20 cellular contexts compared by ENCODE assay signal in the genomic region with DNA sequence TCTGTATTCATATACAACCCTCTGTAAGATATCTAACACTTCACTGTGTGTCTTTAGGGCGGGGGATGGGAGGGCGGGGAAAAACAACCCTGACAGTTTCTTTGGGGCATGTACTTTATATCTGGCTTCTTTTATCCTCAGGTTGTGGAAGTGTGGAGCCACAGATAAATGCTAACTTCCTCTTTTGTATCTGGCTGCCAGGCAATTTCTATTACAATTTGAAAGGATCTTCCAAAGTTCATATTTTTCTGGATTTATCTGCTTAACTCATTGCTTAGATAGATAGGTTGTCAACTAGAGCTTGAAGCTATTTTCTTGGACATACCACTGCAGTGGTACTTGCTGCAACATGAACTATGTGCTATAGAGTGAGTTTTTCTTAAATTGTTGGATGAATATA.
"Had no signal": no experiment of that assay in that cellular context is flagged by ENCODE, and none has a peak within 500 bp of the region (broad histone marks: within the 10 kb centered on the region; RNA-seq: fewer than 3 reads in every experiment).

No MANE protein-coding gene starts in this region.

- DNase-seq: activated CD4-positive, alpha-beta memory T cell treated with anti-CD3 and anti-CD28 coated beads, Interleukin-2, amount 10 ng/mL, durations not matched to agents 7 days and 5 days; activated CD4-positive, alpha-beta T cell treated with anti-CD3 and anti-CD28 coated beads for 4 hours; activated CD8-positive, alpha-beta memory T cell treated with anti-CD3 and anti-CD28 coated beads, Interleukin-2, amount 10 ng/mL, durations not matched to agents 7 days and 5 days; activated naive CD4-positive, alpha-beta T cell; activated naive CD8-positive, alpha-beta T cell treated with anti-CD3 and anti-CD28 coated beads for 36 hours; amniotic stem cell; foreskin fibroblast; left cardiac atrium; mesenchymal stem cell; mucosa of descending colon; naive B cell; retina; stimulated activated naive CD4-positive, alpha-beta T cell treated with Interleukin-2 at 50 U/mL for 16 hours; substantia nigra; T-helper 9 cell had no signal

- H3K9me3 Mint-ChIP-seq: activated CD4-positive, alpha-beta memory T cell treated with anti-CD3 and anti-CD28 coated beads, Interleukin-2, amount 10 ng/mL, durations not matched to agents 7 days and 5 days; activated naive CD8-positive, alpha-beta T cell treated with anti-CD3 and anti-CD28 coated beads for 36 hours had no signal

- H3K36me3 ChIP-seq: tibial nerve, vagina had no signal

- H3K4me1 ChIP-seq: tibial nerve, vagina had no signal

- H3K4me3 Mint-ChIP-seq: activated CD4-positive, alpha-beta memory T cell treated with anti-CD3 and anti-CD28 coated beads, Interleukin-2, amount 10 ng/mL, durations not matched to agents 7 days and 5 days; activated CD8-positive, alpha-beta memory T cell treated with anti-CD3 and anti-CD28 coated beads, Interleukin-2, amount 10 ng/mL, durations not matched to agents 7 days and 5 days; activated naive CD8-positive, alpha-beta T cell treated with anti-CD3 and anti-CD28 coated beads for 36 hours; activated T-helper 17 cell treated with anti-CD3 and anti-CD28 coated beads, Interleukin-2, amount 50 U/mL, for 72 hours; naive B cell; neural crest cell had no signal

- H3K27ac Mint-ChIP-seq: activated CD4-positive, alpha-beta memory T cell treated with anti-CD3 and anti-CD28 coated beads, Interleukin-2, amount 10 ng/mL, durations not matched to agents 7 days and 5 days; activated CD8-positive, alpha-beta memory T cell treated with anti-CD3 and anti-CD28 coated beads, Interleukin-2, amount 10 ng/mL, durations not matched to agents 7 days and 5 days; activated naive CD8-positive, alpha-beta T cell treated with anti-CD3 and anti-CD28 coated beads for 36 hours; activated T-helper 17 cell treated with anti-CD3 and anti-CD28 coated beads, Interleukin-2, amount 50 U/mL, for 72 hours; naive B cell had no signal

- H3K36me3 Mint-ChIP-seq: activated CD8-positive, alpha-beta memory T cell treated with anti-CD3 and anti-CD28 coated beads, Interleukin-2, amount 10 ng/mL, durations not matched to agents 7 days and 5 days; activated naive CD8-positive, alpha-beta T cell treated with anti-CD3 and anti-CD28 coated beads for 36 hours; naive B cell had no signal

- H3K27me3 ChIP-seq: hepatocyte, tibial nerve, vagina had no signal

- H3K27ac ChIP-seq: hepatocyte, tibial nerve, vagina had no signal

- H3K9me3 ChIP-seq: mucosa of descending colon, tibial nerve, vagina had no signal

- H3K4me3 ChIP-seq: hepatocyte, mucosa of descending colon, tibial nerve, vagina had no signal

- H3K4me1 Mint-ChIP-seq: activated CD4-positive, alpha-beta memory T cell treated with anti-CD3 and anti-CD28 coated beads, Interleukin-2, amount 10 ng/mL, durations not matched to agents 7 days and 5 days; activated CD8-positive, alpha-beta memory T cell treated with anti-CD3 and anti-CD28 coated beads, Interleukin-2, amount 10 ng/mL, durations not matched to agents 7 days and 5 days; activated T-helper 17 cell treated with anti-CD3 and anti-CD28 coated beads, Interleukin-2, amount 50 U/mL, for 72 hours; naive B cell had no signal
